18 cellular contexts compared by ENCODE assay signal in the genomic region with DNA sequence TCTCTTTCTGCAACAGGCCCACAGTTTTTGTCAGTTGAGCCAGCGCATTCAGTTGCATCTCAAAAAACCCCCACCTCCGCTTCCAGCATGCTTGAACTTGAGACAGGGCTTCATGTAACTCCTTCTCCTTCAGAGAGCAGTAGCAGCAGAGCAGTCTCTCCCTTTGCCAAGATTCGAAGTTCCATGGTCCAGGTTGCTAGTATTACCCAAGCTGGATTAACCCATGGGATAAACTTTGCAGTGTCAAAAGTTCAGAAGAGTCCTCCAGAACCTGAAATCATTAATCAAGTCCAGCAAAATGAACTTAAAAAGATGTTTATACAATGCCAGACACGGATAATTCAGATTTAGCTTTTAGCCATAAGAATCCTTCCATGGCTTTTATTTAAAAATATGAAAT. TPM values are rescaled to one million over a fixed set of nuclear protein-coding genes. Genes with fewer than 3 reads are reported as not detected.
DNase-seq lines count a peak whose midpoint lies in the region; ATAC-seq and TF ChIP-seq lines count a peak whose summit lies in the region.
"Had no signal": no experiment of that assay in that cellular context is flagged by ENCODE, and none has a peak within 500 bp of the region (broad histone marks: within the 10 kb centered on the region; RNA-seq: fewer than 3 reads in every experiment).

No MANE protein-coding gene starts in this region.

- no peaks in the 10 kb centered on the region for H3K4me1 ChIP-seq in CD8-positive, alpha-beta T cell (ENCODE audit: insufficient read depth, low read length)
- H3K4me1 ChIP-seq in HCT116 (ENCODE audit: control insufficient read depth in 1 of 2, insufficient read depth in 2 of 2, low read length in 2 of 2) (no peaks in the 10 kb centered on the region), esophagus muscularis mucosa (peaks cover 0 to 34% (median 18%) of the 10 kb centered on the region in 4 donors), neural progenitor cell (no peaks in the 10 kb centered on the region), uterus (no peaks in the 10 kb centered on the region), mucosa of descending colon (ENCODE audit: low read depth) (no peaks in the 10 kb centered on the region)
- H3K4me1 ChIP-seq: SJCRH30 had no signal

- no peaks in the 10 kb centered on the region for H3K9me3 Mint-ChIP-seq in CD8-positive, alpha-beta T cell
- H3K9me3 Mint-ChIP-seq in neural progenitor cell = no peaks in the 10 kb centered on the region
- H3K9me3 Mint-ChIP-seq: CD4-positive, alpha-beta memory T cell had no signal

- TF ChIP-seq CTCF in CD8-positive, alpha-beta T cell (IDR thresholded peaks at IDR 0.05) = no peak
- TF ChIP-seq CTCF in HCT116 (IDR thresholded peaks at IDR 0.05 in 2 of 3, conservative IDR thresholded peaks at IDR 0.05 in 1 of 3; ENCODE audit: borderline replicate concordance in 1 of 3, insufficient read depth in 1 of 3, low read depth in 2 of 3, low read length in 2 of 3) (no peak), esophagus muscularis mucosa (IDR thresholded peaks at IDR 0.05) (no peak), neural progenitor cell (IDR thresholded peaks at IDR 0.05) (no peak), uterus (IDR thresholded peaks at IDR 0.05) (no peak), mucosa of descending colon (IDR thresholded peaks at IDR 0.05) (no peak)

- H3K36me3 ChIP-seq in CD8-positive, alpha-beta T cell (ENCODE audit: insufficient read depth, low read length) = peaks cover 28% of the 10 kb centered on the region
- H3K36me3 ChIP-seq in HCT116 (ENCODE audit: control insufficient read depth in 1 of 2, insufficient read depth in 2 of 2, low read length in 2 of 2) = peaks cover 41 to 45% of the 10 kb centered on the region in 2 experiments
- peaks cover 15 to 80% (median 49%) of the 10 kb centered on the region in 4 donors for H3K36me3 ChIP-seq in esophagus muscularis mucosa
- peaks cover 13% of the 10 kb centered on the region for H3K36me3 ChIP-seq in neural progenitor cell
- H3K36me3 ChIP-seq in uterus = no peaks in the 10 kb centered on the region
- no peaks in the 10 kb centered on the region for H3K36me3 ChIP-seq in mucosa of descending colon (ENCODE audit: low read depth)

- no peaks in the 10 kb centered on the region for H3K27me3 ChIP-seq in CD8-positive, alpha-beta T cell (ENCODE audit: insufficient read depth, low read length)
- H3K27me3 ChIP-seq in HCT116 (ENCODE audit: insufficient read depth, low read length) = no peaks in the 10 kb centered on the region
- H3K27me3 ChIP-seq in esophagus muscularis mucosa = no peaks in the 10 kb centered on the region
- no peaks in the 10 kb centered on the region for H3K27me3 ChIP-seq in neural progenitor cell
- no peaks in the 10 kb centered on the region for H3K27me3 ChIP-seq in uterus
- H3K27me3 ChIP-seq: SJCRH30 had no signal

- peaks cover 60% of the 10 kb centered on the region for H3F3A ChIP-seq in neural progenitor cell (ENCODE audit: low read depth)

- no peak for ATAC-seq in CD8-positive, alpha-beta T cell
- peak; percentile 7; the same call in 1 of the 2 replicates for ATAC-seq in HCT116
- no peak for ATAC-seq in HG03469 (IDR thresholded peaks at IDR 0.05; ENCODE audit: unreplicated experiment)
- no peak for ATAC-seq in mucosa of descending colon

- H3K27ac Mint-ChIP-seq in CD8-positive, alpha-beta T cell = peak overlapping the region; percentile 55
- no peak overlapping the region for H3K27ac Mint-ChIP-seq in neural progenitor cell
- H3K27ac Mint-ChIP-seq: B cell had no signal

- H3K4me3 Mint-ChIP-seq in CD8-positive, alpha-beta T cell = no peak overlapping the region
- no peak overlapping the region for H3K4me3 Mint-ChIP-seq in neural progenitor cell
- H3K4me3 Mint-ChIP-seq: B cell; CD4-positive, alpha-beta memory T cell had no signal

- no peak overlapping the region for H3K27ac ChIP-seq in CD8-positive, alpha-beta T cell (ENCODE audit: low read depth, low read length)
- H3K27ac ChIP-seq in HCT116 (ENCODE audit: low read depth, low read length) (no peak overlapping the region), esophagus muscularis mucosa (replicated peaks in 1 of 4) (peak overlapping the region in 3 of 4 donors; percentile 13 to 21 (median 18)), neural progenitor cell (peak overlapping the region; percentile 13), uterus (no peak overlapping the region)
- H3K27ac ChIP-seq: PC-9, SJCRH30 had no signal

- H3K9me3 ChIP-seq in CD8-positive, alpha-beta T cell (ENCODE audit: low read length) = no peaks in the 10 kb centered on the region
- H3K9me3 ChIP-seq in HCT116 (ENCODE audit: control insufficient read depth in 1 of 2, insufficient read depth in 1 of 2, low read depth in 1 of 2, low read length in 2 of 2) (no peaks in the 10 kb centered on the region), esophagus muscularis mucosa (no peaks in the 10 kb centered on the region), neural progenitor cell (ENCODE audit: low read depth) (no peaks in the 10 kb centered on the region), uterus (no peaks in the 10 kb centered on the region), mucosa of descending colon (no peaks in the 10 kb centered on the region)
- H3K9me3 ChIP-seq: SJCRH30 had no signal

- H2AFZ ChIP-seq in HCT116 (ENCODE audit: low read depth, low read length, poor library complexity, severe bottlenecking) (no peak overlapping the region), neural progenitor cell (replicated peaks) (no peak overlapping the region)
- H2AFZ ChIP-seq: PC-9 had no signal

- no peak overlapping the region for H3K4me3 ChIP-seq in CD8-positive, alpha-beta T cell (ENCODE audit: low read depth, low read length)
- no peak overlapping the region for H3K4me3 ChIP-seq in HCT116 (replicated peaks in 1 of 2; ENCODE audit: low read depth in 1 of 2, low read length in 2 of 2)
- no peak overlapping the region for H3K4me3 ChIP-seq in esophagus muscularis mucosa
- no peak overlapping the region for H3K4me3 ChIP-seq in neural progenitor cell
- no peak overlapping the region for H3K4me3 ChIP-seq in uterus
- no peak overlapping the region for H3K4me3 ChIP-seq in mucosa of descending colon
- H3K4me3 ChIP-seq: PC-9, SJCRH30 had no signal

- TF ChIP-seq EP300 in esophagus muscularis mucosa (IDR thresholded peaks at IDR 0.05) = no peak

- no peaks in the 10 kb centered on the region for H3K4me1 Mint-ChIP-seq in CD8-positive, alpha-beta T cell (ENCODE audit: low read depth)
- H3K4me1 Mint-ChIP-seq in neural progenitor cell = no peaks in the 10 kb centered on the region
- H3K4me1 Mint-ChIP-seq: B cell; CD4-positive, alpha-beta memory T cell had no signal

- H3K27me3 Mint-ChIP-seq in CD8-positive, alpha-beta T cell (ENCODE audit: low read depth) = no peaks in the 10 kb centered on the region
- no peaks in the 10 kb centered on the region for H3K27me3 Mint-ChIP-seq in neural progenitor cell (ENCODE audit: insufficient read depth, low read depth)
- H3K27me3 Mint-ChIP-seq: B cell; CD4-positive, alpha-beta memory T cell had no signal

- TF ChIP-seq POLR2A in HCT116 (IDR thresholded peaks at IDR 0.05; ENCODE audit: borderline replicate concordance, extremely low read depth, insufficient read depth, insufficient read length) (no peak), esophagus muscularis mucosa (IDR thresholded peaks at IDR 0.05; ENCODE audit: low read depth) (no peak), uterus (IDR thresholded peaks at IDR 0.05) (no peak)

- no peaks in the 10 kb centered on the region for H3K9me2 ChIP-seq in HCT116 (ENCODE audit: insufficient read depth)

- H3K4me2 ChIP-seq in HCT116 (ENCODE audit: low read length) (no peak overlapping the region), neural progenitor cell (no peak overlapping the region)
- H3K4me2 ChIP-seq: PC-9 had no signal

- no peak for DNase-seq in CD8-positive, alpha-beta T cell
- DNase-seq in HCT116 (ENCODE audit: low read depth, low spot score) (no peak), esophagus muscularis mucosa (ENCODE audit: extremely low spot score) (no peak), neural progenitor cell (ENCODE audit: low spot score) (no peak), uterus (no peak), mucosa of descending colon (no peak)
- DNase-seq: CD4-positive, alpha-beta memory T cell; DND-41; KBM-7; NCI-H1417 treated with DMSO at 0.1 percent for 48 hours; NCI-H2029; NCI-H2171 treated with DMSO at 0.1 percent for 48 hours; NCI-H510A; NCI-H774; PC-9; SJCRH30 had no signal

- no peak overlapping the region for H3K9ac ChIP-seq in HCT116 (ENCODE audit: low read length)
- H3K9ac ChIP-seq in neural progenitor cell = no peak overlapping the region

- RAD21 ChIA-PET in HCT116 (lab: Charles Lee; ENCODE audit: low non-redundant PET in 1 of 2, low total read pairs in 2 of 2, uncharacterized antibody in 2 of 2, unreplicated experiment in 2 of 2) = no interaction called here

- POLR2A ChIA-PET in CD8-positive, alpha-beta T cell (lab: Charles Lee) = no interaction called here
- POLR2A ChIA-PET in HCT116 (lab: Charles Lee) = no interaction called here

- CTCF ChIA-PET in CD8-positive, alpha-beta T cell (lab: Charles Lee) = interaction anchor here (1.6 kb wide), 1 partner anchor 32 kb away, joined by 5 read pairs; no protein-coding TSS in a partner anchor
- CTCF ChIA-PET in HCT116 (lab: Charles Lee) = interaction anchor here (1.2 kb wide), 1 partner anchor 76 kb away, joined by 3 read pairs; no protein-coding TSS in a partner anchor

- H3K36me3 Mint-ChIP-seq in CD8-positive, alpha-beta T cell = peaks cover 58% of the 10 kb centered on the region
- H3K36me3 Mint-ChIP-seq in neural progenitor cell = peaks cover 39% of the 10 kb centered on the region

- no peak for TF ChIP-seq RAD21 in HCT116 (IDR thresholded peaks at IDR 0.05; ENCODE audit: low read depth)

- intact Hi-C loops in CD8-positive, alpha-beta T cell (cut with DNase I, micrococcal nuclease) = no loop called here
- intact Hi-C loops in HCT116 (cut with micrococcal nuclease) (no loop called here), esophagus muscularis mucosa (cut with DNase I) (no loop called here), uterus (cut with DNase I; ENCODE audit: low total_unique reads) (no loop called here), mucosa of descending colon (cut with DNase I, micrococcal nuclease) (no loop called here)

- WGBS in esophagus muscularis mucosa = 57% methylated on average over 4 of the region's 4 CpGs

- H3K79me2 ChIP-seq in HCT116 (ENCODE audit: insufficient read depth, low read length) (no peaks in the 10 kb centered on the region), neural progenitor cell (ENCODE audit: low read depth) (peaks cover 6% of the 10 kb centered on the region)

- no TSS peak for BruUV-seq in HCT116 (replicated peaks; lab: Mats Ljungman, UMichigan)

- no peaks in the 10 kb centered on the region for H4K20me1 ChIP-seq in HCT116 (ENCODE audit: insufficient read depth)
- H4K20me1 ChIP-seq in neural progenitor cell (ENCODE audit: low read depth) = peaks cover 9% of the 10 kb centered on the region

TF ChIP-seq in HCT116, 20 proteins besides CTCF, POLR2A, EP300 and RAD21 (continues in another document):
- no peak for TF ChIP-seq EZH2 (IDR thresholded peaks at IDR 0.05)

RNA-seq across cellular contexts. Expression of gene MCMBP, which starts 45.2 kb away (rescaled TPM):
- total RNA-seq in CD8-positive, alpha-beta T cell = 10 to 100 TPM; 21.0 to 21.2 TPM
- total RNA-seq in HCT116 (2021; ENCODE audit: unreplicated experiment) (148 TPM), esophagus muscularis mucosa (10 to 100 TPM; 47.3 to 77.2 (median 52.3) TPM), neural progenitor cell (ENCODE audit: low replicate concordance) (63.4 and 86.3 TPM in 2 replicates), uterus (10 to 100 TPM; 69.4 to 84.7 (median 76.7) TPM), mucosa of descending colon (10 to 100 TPM; 38.8 to 50.4 (median 39.6) TPM)
- 62.0 and 82.2 TPM in 2 replicates for polyA plus RNA-seq in HCT116 (2012)

Comparison
In these comparisons a context has a peak if more than half of its experiments do, and no peak if none do; other contexts are left out.
1. H3K27ac ChIP-seq: peak in esophagus muscularis mucosa (3 of 4) and neural progenitor cell (single experiment); none in CD8-positive, alpha-beta T cell (single experiment), HCT116 (single experiment) and uterus (0 of 2).